ENCODE assay signal across 8 cellular contexts in the genomic region with DNA sequence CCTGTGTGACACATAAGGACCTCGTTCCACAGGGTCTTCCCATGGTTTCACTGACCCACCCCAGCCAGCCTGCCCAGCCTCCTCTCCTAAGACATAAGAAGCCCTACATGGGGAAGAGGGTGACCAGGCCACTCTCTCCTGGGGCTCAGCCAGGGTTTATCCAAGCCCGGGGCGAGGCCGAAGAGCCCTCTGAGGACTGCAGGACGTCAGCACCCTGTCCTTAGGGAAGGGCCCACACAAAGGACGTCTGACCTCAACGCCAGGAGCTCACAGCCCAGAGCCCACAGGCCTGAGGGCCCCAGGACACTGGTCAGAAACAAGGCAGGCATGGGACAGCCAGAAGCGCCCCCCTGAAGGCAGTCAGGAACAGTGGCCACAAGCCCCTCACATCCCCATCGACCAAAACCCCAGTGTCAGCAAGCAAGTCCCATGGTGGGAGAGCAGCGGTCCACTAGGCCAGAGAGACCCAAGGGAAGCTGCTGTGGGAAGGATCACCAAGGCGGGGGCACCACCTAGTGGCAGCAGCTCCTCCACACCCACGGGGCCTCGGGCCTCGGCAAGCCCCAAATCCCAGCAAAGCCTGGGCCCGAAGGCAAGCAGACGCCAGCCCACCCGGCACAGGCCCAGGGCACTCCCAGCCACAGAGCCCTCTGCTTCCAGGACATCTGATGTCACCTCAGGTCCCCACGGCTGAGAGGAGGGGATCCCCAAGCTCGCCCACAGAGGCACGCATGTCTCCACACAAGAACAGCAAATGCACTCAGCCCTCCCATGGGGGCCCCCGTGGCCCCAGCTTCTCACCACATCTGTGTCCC. TPM values are rescaled to one million over a fixed set of nuclear protein-coding genes. Genes with fewer than 3 reads are reported as not detected.
A peak's percentile ranks its signal among the peaks of the same experiment; 100 is the strongest.
DNase-seq lines count a peak whose midpoint lies in the region; ATAC-seq and TF ChIP-seq lines count a peak whose summit lies in the region.

No MANE protein-coding gene starts in this region.

- WGBS in right cardiac atrium = 48% methylated on average over 21 of the region's 21 CpGs

- peak; percentile 38 for ATAC-seq in GM18861 (IDR thresholded peaks at IDR 0.05; ENCODE audit: unreplicated experiment)
- peak; percentile 60 for ATAC-seq in HG03571 (IDR thresholded peaks at IDR 0.05; ENCODE audit: unreplicated experiment)
- peak; percentile 58 to 75 for ATAC-seq in right cardiac atrium
- peak; percentile 91 for ATAC-seq in sciatic nerve
- ATAC-seq in HG03175 (IDR thresholded peaks at IDR 0.05; ENCODE audit: unreplicated experiment) = no peak

- H3K36me3 ChIP-seq in BE2C (peaks cover 52% of the 10 kb centered on the region), SJCRH30 (peaks cover 42% of the 10 kb centered on the region)

- peak; percentile 88 for DNase-seq in BE2C
- DNase-seq in SJCRH30 = peak; percentile 64 to 67
- DNase-seq in anterior cingulate cortex (lab: John Stamatoyannopoulos, UW) = peak in 55 of 58 donors; percentile 15 to 85 (median 61)
- DNase-seq in right cardiac atrium = peak; percentile 77 to 90 (median 90)
- peak; percentile 88 for DNase-seq in sciatic nerve (ENCODE audit: low spot score)

- H3K27me3 ChIP-seq in BE2C (no peaks in the 10 kb centered on the region), SJCRH30 (no peaks in the 10 kb centered on the region), right cardiac atrium (ENCODE audit: control insufficient read depth, insufficient read depth) (no peaks in the 10 kb centered on the region)

- H3K27ac ChIP-seq in SJCRH30 (no peak overlapping the region), right cardiac atrium (ENCODE audit: low read length) (no peak overlapping the region)

- H3K4me3 ChIP-seq in BE2C (ENCODE audit: low read depth, low read length) (no peak overlapping the region), SJCRH30 (no peak overlapping the region), right cardiac atrium (ENCODE audit: low read length) (no peak overlapping the region)

- H3K4me1 ChIP-seq in BE2C = no peaks in the 10 kb centered on the region
- no peaks in the 10 kb centered on the region for H3K4me1 ChIP-seq in SJCRH30
- peaks cover 2% of the 10 kb centered on the region for H3K4me1 ChIP-seq in right cardiac atrium (ENCODE audit: control insufficient read depth, insufficient read depth, low read length)

- intact Hi-C loops in right cardiac atrium (cut with DNase I) (loop anchor here in 3 of 4 donors (10.0 kb wide), 4 partner anchors 105 to 635 kb away; partner anchors contain the start of gene PSMG3 (in 1 of the 3)), sciatic nerve (cut with DNase I) (no loop called here)

- H3K9me3 ChIP-seq in BE2C (no peaks in the 10 kb centered on the region), SJCRH30 (replicated peaks) (no peaks in the 10 kb centered on the region), right cardiac atrium (ENCODE audit: control insufficient read depth, low read length) (no peaks in the 10 kb centered on the region)

- TF ChIP-seq CTCF in BE2C (IDR thresholded peaks at IDR 0.05; ENCODE audit: low read depth, low read length) = peak; percentile 88

RNA-seq across cellular contexts. Expression of gene MAD1L1, which starts 23.4 kb away (rescaled TPM):
- polyA plus RNA-seq in BE2C (2012; ENCODE audit: insufficient read depth, insufficient read length, low read depth) = 65.7 TPM
- total RNA-seq in SJCRH30 (2014; rRNA removed; shearing (Covaris generic)) = 25.9 and 31.5 TPM in 2 replicates
- total RNA-seq in right cardiac atrium = 10 to 100 TPM; 15.3 to 36.7 (median 29.7) TPM
- polyA plus RNA-seq in right cardiac atrium = 41.0 TPM
- total RNA-seq in sciatic nerve = 42.1 TPM

RNA-seq across cellular contexts. Expression of gene MRM2, which starts 32.7 kb away (rescaled TPM):
- 76.2 TPM for polyA plus RNA-seq in BE2C (2012; ENCODE audit: insufficient read depth, insufficient read length, low read depth)
- 39.6 and 42.4 TPM in 2 replicates for total RNA-seq in SJCRH30 (2014; rRNA removed; shearing (Covaris generic))
- total RNA-seq in right cardiac atrium (10 to 100 TPM; 19.5 to 24.4 (median 21.9) TPM), sciatic nerve (12.9 TPM)
- polyA plus RNA-seq in right cardiac atrium = 21.4 TPM

RNA-seq across cellular contexts. Expression of gene NUDT1, which starts 32.7 kb away (rescaled TPM):
- 96.1 TPM for polyA plus RNA-seq in BE2C (2012; ENCODE audit: insufficient read depth, insufficient read length, low read depth)
- total RNA-seq in SJCRH30 (2014; rRNA removed; shearing (Covaris generic)) = 71.2 and 91.3 TPM in 2 replicates
- total RNA-seq in right cardiac atrium (10 to 100 TPM; 10.6 to 17.2 (median 14.6) TPM), sciatic nerve (11.5 TPM)
- polyA plus RNA-seq in right cardiac atrium = 20.7 TPM
